3 cellular contexts compared by ENCODE assay signal in the genomic region with DNA sequence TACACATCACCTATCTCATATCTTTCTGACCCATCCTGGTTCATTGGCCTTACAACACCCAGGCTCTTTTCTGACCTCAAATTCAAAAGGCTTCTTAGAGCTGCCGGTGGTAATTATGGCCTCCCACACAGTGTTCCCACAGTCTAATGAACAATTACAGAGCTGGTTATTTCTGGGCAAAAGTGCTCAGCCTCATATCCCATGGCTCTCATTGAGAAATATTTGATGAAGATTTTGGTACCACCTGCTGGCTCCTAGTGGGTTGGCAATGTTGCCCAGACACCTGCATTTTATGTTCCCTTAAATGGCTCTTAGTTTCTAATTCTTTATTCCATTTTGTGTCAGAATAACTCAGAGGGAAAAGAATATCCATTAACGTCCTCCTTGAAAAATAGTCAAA.
TF ChIP-seq lines count a peak whose summit lies in the region.

No MANE protein-coding gene starts in this region.

TF ChIP-seq in SK-N-SH, 30 proteins besides CTCF, POLR2A, EP300 and RAD21:
- TF ChIP-seq MEF2A (IDR thresholded peaks at IDR 0.05; ENCODE audit: borderline replicate concordance, low read depth): no peak
- no peak for TF ChIP-seq TEAD4 (IDR thresholded peaks at IDR 0.05; ENCODE audit: borderline replicate concordance, insufficient read depth)
- TF ChIP-seq TAF1 (IDR thresholded peaks at IDR 0.05; ENCODE audit: borderline replicate concordance, low read depth, low read length): no peak
- no peak for TF ChIP-seq POLR2AphosphoS5 (IDR thresholded peaks at IDR 0.05; ENCODE audit: low read depth, low read length)
- no peak for TF ChIP-seq EZH2phosphoT487 (IDR thresholded peaks at IDR 0.05; ENCODE audit: borderline replicate concordance, low read depth)
- TF ChIP-seq, protein P1, sequence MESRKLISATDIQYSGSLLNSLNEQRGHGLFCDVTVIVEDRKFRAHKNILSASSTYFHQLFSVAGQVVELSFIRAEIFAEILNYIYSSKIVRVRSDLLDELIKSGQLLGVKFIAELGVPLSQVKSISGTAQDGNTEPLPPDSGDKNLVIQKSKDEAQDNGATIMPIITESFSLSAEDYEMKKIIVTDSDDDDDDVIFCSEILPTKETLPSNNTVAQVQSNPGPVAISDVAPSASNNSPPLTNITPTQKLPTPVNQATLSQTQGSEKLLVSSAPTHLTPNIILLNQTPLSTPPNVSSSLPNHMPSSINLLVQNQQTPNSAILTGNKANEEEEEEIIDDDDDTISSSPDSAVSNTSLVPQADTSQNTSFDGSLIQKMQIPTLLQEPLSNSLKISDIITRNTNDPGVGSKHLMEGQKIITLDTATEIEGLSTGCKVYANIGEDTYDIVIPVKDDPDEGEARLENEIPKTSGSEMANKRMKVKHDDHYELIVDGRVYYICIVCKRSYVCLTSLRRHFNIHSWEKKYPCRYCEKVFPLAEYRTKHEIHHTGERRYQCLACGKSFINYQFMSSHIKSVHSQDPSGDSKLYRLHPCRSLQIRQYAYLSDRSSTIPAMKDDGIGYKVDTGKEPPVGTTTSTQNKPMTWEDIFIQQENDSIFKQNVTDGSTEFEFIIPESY (IDR thresholded peaks at IDR 0.05; ENCODE audit: borderline replicate concordance, low read depth): no peak
- no peak for TF ChIP-seq NRF1 (IDR thresholded peaks at IDR 0.05; ENCODE audit: low read depth, low read length)

TF ChIP-seq in SK-N-SH treated with all-trans-retinoic acid at 6 μM for 48 hours, 23 proteins besides CTCF, POLR2A, EP300 and RAD21:
- no peak for TF ChIP-seq ARNTL (CRISPR knock-in tag; IDR thresholded peaks at IDR 0.05; ENCODE audit: borderline replicate concordance, low read depth)
- no peak for TF ChIP-seq ZNF565 (CRISPR knock-in tag; conservative IDR thresholded peaks at IDR 0.05; ENCODE audit: low read depth)
- TF ChIP-seq POU6F1 (CRISPR knock-in tag; IDR thresholded peaks at IDR 0.05; ENCODE audit: borderline replicate concordance, low read depth): no peak
- no peak for TF ChIP-seq ESRRG (CRISPR knock-in tag; IDR thresholded peaks at IDR 0.05)
- TF ChIP-seq ZFP30 (CRISPR knock-in tag; IDR thresholded peaks at IDR 0.05): no peak
- TF ChIP-seq, protein P2, sequence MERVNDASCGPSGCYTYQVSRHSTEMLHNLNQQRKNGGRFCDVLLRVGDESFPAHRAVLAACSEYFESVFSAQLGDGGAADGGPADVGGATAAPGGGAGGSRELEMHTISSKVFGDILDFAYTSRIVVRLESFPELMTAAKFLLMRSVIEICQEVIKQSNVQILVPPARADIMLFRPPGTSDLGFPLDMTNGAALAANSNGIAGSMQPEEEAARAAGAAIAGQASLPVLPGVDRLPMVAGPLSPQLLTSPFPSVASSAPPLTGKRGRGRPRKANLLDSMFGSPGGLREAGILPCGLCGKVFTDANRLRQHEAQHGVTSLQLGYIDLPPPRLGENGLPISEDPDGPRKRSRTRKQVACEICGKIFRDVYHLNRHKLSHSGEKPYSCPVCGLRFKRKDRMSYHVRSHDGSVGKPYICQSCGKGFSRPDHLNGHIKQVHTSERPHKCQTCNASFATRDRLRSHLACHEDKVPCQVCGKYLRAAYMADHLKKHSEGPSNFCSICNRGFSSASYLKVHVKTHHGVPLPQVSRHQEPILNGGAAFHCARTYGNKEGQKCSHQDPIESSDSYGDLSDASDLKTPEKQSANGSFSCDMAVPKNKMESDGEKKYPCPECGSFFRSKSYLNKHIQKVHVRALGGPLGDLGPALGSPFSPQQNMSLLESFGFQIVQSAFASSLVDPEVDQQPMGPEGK (CRISPR knock-in tag; IDR thresholded peaks at IDR 0.05; ENCODE audit: borderline replicate concordance): no peak
- no peak for TF ChIP-seq ZFP3 (CRISPR knock-in tag; IDR thresholded peaks at IDR 0.05)
- TF ChIP-seq, protein P3, sequence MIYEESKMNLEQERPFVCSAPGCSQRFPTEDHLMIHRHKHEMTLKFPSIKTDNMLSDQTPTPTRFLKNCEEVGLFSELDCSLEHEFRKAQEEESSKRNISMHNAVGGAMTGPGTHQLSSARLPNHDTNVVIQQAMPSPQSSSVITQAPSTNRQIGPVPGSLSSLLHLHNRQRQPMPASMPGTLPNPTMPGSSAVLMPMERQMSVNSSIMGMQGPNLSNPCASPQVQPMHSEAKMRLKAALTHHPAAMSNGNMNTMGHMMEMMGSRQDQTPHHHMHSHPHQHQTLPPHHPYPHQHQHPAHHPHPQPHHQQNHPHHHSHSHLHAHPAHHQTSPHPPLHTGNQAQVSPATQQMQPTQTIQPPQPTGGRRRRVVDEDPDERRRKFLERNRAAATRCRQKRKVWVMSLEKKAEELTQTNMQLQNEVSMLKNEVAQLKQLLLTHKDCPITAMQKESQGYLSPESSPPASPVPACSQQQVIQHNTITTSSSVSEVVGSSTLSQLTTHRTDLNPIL (CRISPR knock-in tag; IDR thresholded peaks at IDR 0.05; ENCODE audit: low read depth): no peak
- TF ChIP-seq SNAI2 (CRISPR knock-in tag; IDR thresholded peaks at IDR 0.05): no peak
- TF ChIP-seq GLIS3 (CRISPR knock-in tag; IDR thresholded peaks at IDR 0.05): no peak
- TF ChIP-seq ZNF70 (CRISPR knock-in tag; IDR thresholded peaks at IDR 0.05): no peak
- no peak for TF ChIP-seq CSRNP3 (CRISPR knock-in tag; IDR thresholded peaks at IDR 0.05)
- TF ChIP-seq PPARA (CRISPR knock-in tag; IDR thresholded peaks at IDR 0.05; ENCODE audit: borderline replicate concordance): no peak

TF ChIP-seq in GM12878, 131 proteins besides CTCF, POLR2A, EP300 and RAD21:
- TF ChIP-seq SMC3 (IDR thresholded peaks at IDR 0.05; ENCODE audit: borderline replicate concordance, low read length): peak; percentile 3; the same call in 1 of the 2 replicates
- no peak for TF ChIP-seq FOXK2 (IDR thresholded peaks at IDR 0.05)
